ENCODE assay signal across 25 cellular contexts in genomic region chr6:109221543-109222195, GRCh38.
"Had no signal": no experiment of that assay in that cellular context is flagged by ENCODE, and none has a peak within 500 bp of the region (broad histone marks: within the 10 kb centered on the region; RNA-seq: fewer than 3 reads in every experiment).

No MANE protein-coding gene starts in this region.

- H3K4me2 ChIP-seq: smooth muscle cell had no signal

- H3K36me3 ChIP-seq: breast epithelium, esophagus muscularis mucosa, heart right ventricle, lower lobe of right lung, stomach, uterus had no signal

- H3K27ac ChIP-seq: esophagus muscularis mucosa, lower lobe of right lung, stomach, uterus had no signal

- H3K27me3 ChIP-seq: breast epithelium, esophagus muscularis mucosa, heart right ventricle, stomach, uterus had no signal

- H3K4me3 ChIP-seq: breast epithelium, esophagus muscularis mucosa, heart right ventricle, lower lobe of right lung, smooth muscle cell, stomach, uterus had no signal

- DNase-seq: activated B cell treated with CpG ODN at 0.5 μM for 24 hours; activated CD4-positive, alpha-beta T cell treated with anti-CD3 and anti-CD28 coated beads for 4 hours; activated CD4-positive, alpha-beta T cell treated with anti-CD3 and anti-CD28 coated beads, Interleukin-2, amount 50 U/mL, for 4 hours; activated CD8-positive, alpha-beta memory T cell treated with anti-CD3 and anti-CD28 coated beads, Interleukin-2, amount 50 U/mL, for 4 hours; activated gamma-delta T cell; activated naive CD4-positive, alpha-beta T cell treated with anti-CD3 and anti-CD28 coated beads, Interleukin-2, amount 10 ng/mL, durations not matched to agents 7 days and 5 days; activated naive CD8-positive, alpha-beta T cell treated with anti-CD3 and anti-CD28 coated beads, Interleukin-2, amount 10 ng/mL, durations not matched to agents 7 days and 5 days; activated T-cell treated with anti-CD3 and anti-CD28 coated beads, Interleukin-2, amount 50 U/mL, for 24 hours; central memory CD4-positive, alpha-beta T cell; dermis blood vessel endothelial cell; effector CD4-positive, alpha-beta T cell; foreskin melanocyte; heart right ventricle; kidney glomerular epithelial cell; lower lobe of right lung; mesenchymal stem cell; stimulated activated CD4-positive, alpha-beta T cell treated with anti-CD3 and anti-CD28 coated beads, Interleukin-1b, Interleukin-23, amount 100 ng/mL, for 48 hours; stimulated activated naive B cell treated with anti-CD40 and anti-IgM and Interleukin-4, amounts not matched to agents 10 μg/mL and 1 μg/mL and 100 μg/mL, for 72 hours; stomach; T-helper 1 cell; uterus had no signal

- H3K4me1 ChIP-seq: breast epithelium, esophagus muscularis mucosa, lower lobe of right lung, stomach, uterus had no signal

- H3K9me3 ChIP-seq: breast epithelium, heart right ventricle, lower lobe of right lung, stomach, uterus had no signal

- ATAC-seq: left lobe of liver; lower lobe of right lung; stimulated activated naive B cell treated with anti-CD40 and anti-IgM and Interleukin-4, amounts not matched to agents 10 μg/mL and 1 μg/mL and 100 μg/mL, for 72 hours had no signal
